In genomic region chr9:136762915-136763648, GRCh38 we compare ENCODE assay signal across 9 cellular contexts. TPM values are rescaled to one million over a fixed set of nuclear protein-coding genes. Genes with fewer than 3 reads are reported as not detected.
DNase-seq lines count a peak whose midpoint lies in the region; ATAC-seq and TF ChIP-seq lines count a peak whose summit lies in the region.
"Had no signal": no experiment of that assay in that cellular context is flagged by ENCODE, and none has a peak within 500 bp of the region (broad histone marks: within the 10 kb centered on the region; RNA-seq: fewer than 3 reads in every experiment).

No MANE protein-coding gene starts in this region.

- ATAC-seq in activated CD8-positive, alpha-beta T cell treated with anti-CD3 and anti-CD28 coated beads for 36 hours, result peak; percentile 72
- no peak for ATAC-seq in activated T-helper 17 cell treated with anti-CD3 and anti-CD28 coated beads, Interleukin-2, amount 50 U/mL, for 72 hours (replicated peaks)

- DNase-seq in AG20443 (ENCODE audit: low spot score), result peak; percentile 62
- DNase-seq in activated CD8-positive, alpha-beta T cell treated with anti-CD3 and anti-CD28 coated beads for 36 hours, result peak; percentile 72
- DNase-seq in epidermal melanocyte (ENCODE audit: insufficient read length, low spot score), result no peak
- no peak for DNase-seq in spleen
- no peak for DNase-seq in tibial nerve (ENCODE audit: low spot score in 2 of 2)

- peaks cover 9% of the 10 kb centered on the region for H3K4me1 Mint-ChIP-seq in activated CD8-positive, alpha-beta T cell treated with anti-CD3 and anti-CD28 coated beads for 36 hours (ENCODE audit: low read depth)
- H3K4me1 Mint-ChIP-seq in activated T-helper 17 cell treated with anti-CD3 and anti-CD28 coated beads, Interleukin-2, amount 50 U/mL, for 72 hours, result peaks cover 6% of the 10 kb centered on the region

- no peak for TF ChIP-seq CTCF in activated CD8-positive, alpha-beta T cell treated with anti-CD3 and anti-CD28 coated beads for 36 hours (IDR thresholded peaks at IDR 0.05)
- TF ChIP-seq CTCF in spleen (IDR thresholded peaks at IDR 0.05 in 8 of 11, conservative IDR thresholded peaks at IDR 0.05 in 3 of 11) (no peak), tibial nerve (IDR thresholded peaks at IDR 0.05) (no peak)

- H3K9ac ChIP-seq in HUES48 (ENCODE audit: low read depth, low read length) (no peak overlapping the region), iPS-20b (ENCODE audit: low read depth, low read length) (no peak overlapping the region)

- no peak overlapping the region for H3K27ac Mint-ChIP-seq in activated CD8-positive, alpha-beta T cell treated with anti-CD3 and anti-CD28 coated beads for 36 hours
- H3K27ac Mint-ChIP-seq in activated T-helper 17 cell treated with anti-CD3 and anti-CD28 coated beads, Interleukin-2, amount 50 U/mL, for 72 hours, result no peak overlapping the region

- peaks cover 12% of the 10 kb centered on the region for H3K27me3 Mint-ChIP-seq in activated CD8-positive, alpha-beta T cell treated with anti-CD3 and anti-CD28 coated beads for 36 hours
- H3K27me3 Mint-ChIP-seq in activated T-helper 17 cell treated with anti-CD3 and anti-CD28 coated beads, Interleukin-2, amount 50 U/mL, for 72 hours, result peaks cover 9% of the 10 kb centered on the region

- H3K4me1 ChIP-seq in HUES48 (ENCODE audit: control insufficient read depth, insufficient read depth, low read length), result no peaks in the 10 kb centered on the region; the same call in 1 of the 2 replicates
- H3K4me1 ChIP-seq in iPS-20b (ENCODE audit: insufficient read depth, low read length), result no peaks in the 10 kb centered on the region
- H3K4me1 ChIP-seq in spleen, result peaks cover 0 to 72% (median 32%) of the 10 kb centered on the region in 6 donors
- H3K4me1 ChIP-seq in tibial nerve, result peaks cover 0 to 23% (median 3%) of the 10 kb centered on the region in 4 donors

- POLR2A ChIA-PET in activated CD8-positive, alpha-beta T cell treated with anti-CD3 and anti-CD28 coated beads for 36 hours (lab: Charles Lee), result no interaction called here

- TF ChIP-seq POLR2A in spleen (IDR thresholded peaks at IDR 0.05) (no peak), tibial nerve (IDR thresholded peaks at IDR 0.05) (no peak)

- no peaks in the 10 kb centered on the region for H3K36me3 Mint-ChIP-seq in activated CD8-positive, alpha-beta T cell treated with anti-CD3 and anti-CD28 coated beads for 36 hours (ENCODE audit: low read depth)
- H3K36me3 Mint-ChIP-seq in activated T-helper 17 cell treated with anti-CD3 and anti-CD28 coated beads, Interleukin-2, amount 50 U/mL, for 72 hours (ENCODE audit: low read depth), result no peaks in the 10 kb centered on the region

- no peak overlapping the region for H3K4me3 Mint-ChIP-seq in activated CD8-positive, alpha-beta T cell treated with anti-CD3 and anti-CD28 coated beads for 36 hours
- no peak overlapping the region for H3K4me3 Mint-ChIP-seq in activated T-helper 17 cell treated with anti-CD3 and anti-CD28 coated beads, Interleukin-2, amount 50 U/mL, for 72 hours

- intact Hi-C loops in activated CD8-positive, alpha-beta T cell treated with anti-CD3 and anti-CD28 coated beads for 36 hours (cut with micrococcal nuclease), result no loop called here
- intact Hi-C loops in spleen (cut with DNase I; ENCODE audit: low total_unique reads), result no loop called here

- no peaks in the 10 kb centered on the region for H3K27me3 ChIP-seq in HUES48 (ENCODE audit: control insufficient read depth, insufficient read depth, low read length)
- H3K27me3 ChIP-seq in iPS-20b (ENCODE audit: insufficient read depth, low read length), result peaks cover 10% of the 10 kb centered on the region
- peaks cover 0 to 62% (median 8%) of the 10 kb centered on the region in 7 donors for H3K27me3 ChIP-seq in spleen (replicated peaks in 1 of 7)
- peaks cover 0 to 54% of the 10 kb centered on the region in 2 donors for H3K27me3 ChIP-seq in tibial nerve

- no peak for TF ChIP-seq EP300 in tibial nerve (IDR thresholded peaks at IDR 0.05)

- H3K27ac ChIP-seq in HUES48 (ENCODE audit: low read depth, low read length) (no peak overlapping the region), iPS-20b (ENCODE audit: low read length) (no peak overlapping the region), spleen (no peak overlapping the region), tibial nerve (no peak overlapping the region)

- CTCF ChIA-PET in activated CD8-positive, alpha-beta T cell treated with anti-CD3 and anti-CD28 coated beads for 36 hours (lab: Charles Lee), result interaction anchor here (1.1 to 1.9 kb wide), 2 partner anchors 8 to 21 kb away, joined by 3 to 8 read pairs; no protein-coding TSS in a partner anchor

- WGBS in spleen, 5 donors, result 15 to 39% (median 26%) methylated on average over 20 to 37 of the region's 37 CpGs
- WGBS in tibial nerve, 2 donors, result 16 to 26% methylated on average over 18 to 22 of the region's 37 CpGs

- no peaks in the 10 kb centered on the region for H3K9me3 Mint-ChIP-seq in activated CD8-positive, alpha-beta T cell treated with anti-CD3 and anti-CD28 coated beads for 36 hours
- H3K9me3 Mint-ChIP-seq in activated T-helper 17 cell treated with anti-CD3 and anti-CD28 coated beads, Interleukin-2, amount 50 U/mL, for 72 hours, result no peaks in the 10 kb centered on the region

- H3K36me3 ChIP-seq in HUES48 (ENCODE audit: control insufficient read depth, insufficient read depth, low read length) (no peaks in the 10 kb centered on the region), iPS-20b (ENCODE audit: insufficient read depth, low read depth, low read length) (no peaks in the 10 kb centered on the region), spleen (no peaks in the 10 kb centered on the region), tibial nerve (no peaks in the 10 kb centered on the region)

- H3K4me3 ChIP-seq in HUES48 (ENCODE audit: low read depth, low read length), result peak overlapping the region; percentile 37
- peak overlapping the region; percentile 45; the same call in 1 of the 2 replicates for H3K4me3 ChIP-seq in iPS-20b (ENCODE audit: low read length)
- no peak overlapping the region for H3K4me3 ChIP-seq in spleen
- no peak overlapping the region for H3K4me3 ChIP-seq in tibial nerve

- no peaks in the 10 kb centered on the region for H3K9me3 ChIP-seq in HUES48 (ENCODE audit: control insufficient read depth, insufficient read depth, low read length)
- H3K9me3 ChIP-seq in iPS-20b (ENCODE audit: insufficient read depth, low read depth, low read length), result no peaks in the 10 kb centered on the region
- no peaks in the 10 kb centered on the region for H3K9me3 ChIP-seq in spleen
- H3K9me3 ChIP-seq in tibial nerve, result no peaks in the 10 kb centered on the region

RNA-seq across cellular contexts. Expression of gene LCN15, which starts 1.2 kb away (rescaled TPM):
- not detected for total RNA-seq in activated CD8-positive, alpha-beta T cell treated with anti-CD3 and anti-CD28 coated beads for 36 hours
- not detected for total RNA-seq in activated T-helper 17 cell treated with anti-CD3 and anti-CD28 coated beads, Interleukin-2, amount 50 U/mL, for 72 hours
- total RNA-seq in spleen (under 1 TPM in 1 of 7 donors, not detected in 6; 0.35 TPM), tibial nerve (not detected)
- polyA plus RNA-seq in spleen, result not detected
- total RNA-seq: kidney epithelial cell had no signal

RNA-seq across cellular contexts. Expression of gene LCN8, which starts 5.0 kb away (rescaled TPM):
- total RNA-seq in activated CD8-positive, alpha-beta T cell treated with anti-CD3 and anti-CD28 coated beads for 36 hours, result not detected
- total RNA-seq in activated T-helper 17 cell treated with anti-CD3 and anti-CD28 coated beads, Interleukin-2, amount 50 U/mL, for 72 hours, result not detected
- total RNA-seq in spleen (1 to 10 TPM in 1 of 7 donors, under 1 TPM in 2, not detected in 4; 0.13 to 2.8 (median 0.51) TPM), tibial nerve (under 1 TPM in 1 of 4 donors, not detected in 3; 0.39 TPM)
- polyA plus RNA-seq in spleen, result under 1 TPM; 0.22 to 0.70 (median 0.46) TPM
- total RNA-seq: kidney epithelial cell had no signal

RNA-seq across cellular contexts. Expression of gene LCN6, which starts 14.8 kb away (rescaled TPM):
- not detected for total RNA-seq in activated CD8-positive, alpha-beta T cell treated with anti-CD3 and anti-CD28 coated beads for 36 hours
- not detected for total RNA-seq in activated T-helper 17 cell treated with anti-CD3 and anti-CD28 coated beads, Interleukin-2, amount 50 U/mL, for 72 hours
- 1 to 10 TPM; 1.2 to 8.7 (median 3.7) TPM for total RNA-seq in spleen
- polyA plus RNA-seq in spleen, result 10 to 100 TPM in 1 of 3 donors, 1 to 10 TPM in 2; 3.7 to 18.9 (median 5.0) TPM
- total RNA-seq in tibial nerve, result 10 to 100 TPM; 14.2 to 70.0 (median 42.9) TPM
- total RNA-seq: kidney epithelial cell had no signal

RNA-seq across cellular contexts. Expression of gene LCN10, which starts 20.3 kb away (rescaled TPM):
- 1 to 10 TPM; 2.6 to 3.2 TPM for total RNA-seq in activated CD8-positive, alpha-beta T cell treated with anti-CD3 and anti-CD28 coated beads for 36 hours
- total RNA-seq in activated T-helper 17 cell treated with anti-CD3 and anti-CD28 coated beads, Interleukin-2, amount 50 U/mL, for 72 hours, result 1 to 10 TPM; 1.0 to 1.8 TPM
- total RNA-seq in spleen (10 to 100 TPM in 5 of 7 donors, 1 to 10 TPM in 2; 7.2 to 18.0 (median 12.8) TPM), tibial nerve (10 to 100 TPM in 2 of 4 donors, 1 to 10 TPM in 2; 7.6 to 47.5 (median 17.4) TPM)
- polyA plus RNA-seq in spleen, result 10 to 100 TPM; 22.6 to 41.3 (median 24.5) TPM
- total RNA-seq: kidney epithelial cell had no signal

RNA-seq across cellular contexts. Expression of gene TMEM141, which starts 28.1 kb away (rescaled TPM):
- total RNA-seq in activated CD8-positive, alpha-beta T cell treated with anti-CD3 and anti-CD28 coated beads for 36 hours, result 10 to 100 TPM; 50.6 to 51.1 TPM
- 10 to 100 TPM; 30.1 to 30.7 TPM for total RNA-seq in activated T-helper 17 cell treated with anti-CD3 and anti-CD28 coated beads, Interleukin-2, amount 50 U/mL, for 72 hours
- total RNA-seq in spleen (10 to 100 TPM; 32.1 to 50.7 (median 44.3) TPM), tibial nerve (10 to 100 TPM; 60.7 to 70.8 (median 66.9) TPM)
- 10 to 100 TPM; 54.5 to 92.8 (median 92.6) TPM for polyA plus RNA-seq in spleen

Comparison
In these comparisons a context has a peak if more than half of its experiments do, and no peak if none do; other contexts are left out.
1. DNase-seq: peak in AG20443 (single experiment) and activated CD8-positive, alpha-beta T cell treated with anti-CD3 and anti-CD28 coated beads for 36 hours (single experiment); none in epidermal melanocyte (single experiment), spleen (single experiment) and tibial nerve (0 of 2).
2. H3K4me3 ChIP-seq: peak in HUES48 (single experiment) and iPS-20b (single experiment); none in spleen (0 of 8) and tibial nerve (0 of 4).